ENCODE assay signal across 20 cellular contexts in the genomic region with DNA sequence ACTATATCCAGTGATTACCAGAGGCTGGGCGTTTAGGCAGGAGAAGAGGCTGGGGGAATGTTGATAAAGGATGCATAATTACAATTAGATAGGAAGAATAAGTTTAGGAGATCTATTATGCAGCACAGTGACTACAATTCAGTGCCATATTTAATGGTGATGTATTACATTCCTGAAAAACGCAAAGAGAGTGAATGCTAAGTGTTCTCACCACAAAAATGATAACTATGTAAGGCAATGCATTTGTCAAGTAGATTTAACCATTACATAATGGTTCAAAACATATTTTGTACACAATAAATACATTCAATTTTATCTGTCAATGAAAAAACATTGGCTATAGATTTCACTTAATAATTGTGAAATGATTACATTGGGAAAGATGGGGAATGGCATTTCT.
DNase-seq lines count a peak whose midpoint lies in the region; ATAC-seq and TF ChIP-seq lines count a peak whose summit lies in the region.
"Had no signal": no experiment of that assay in that cellular context is flagged by ENCODE, and none has a peak within 500 bp of the region (broad histone marks: within the 10 kb centered on the region; RNA-seq: fewer than 3 reads in every experiment).

No MANE protein-coding gene starts in this region.

- H3K27me3 Mint-ChIP-seq in HFFc6 (ENCODE audit: insufficient read depth), result peaks cover 2% of the 10 kb centered on the region; the same call in 1 of the 2 replicates
- H3K27me3 Mint-ChIP-seq: B cell; CD4-positive, CD25-positive, alpha-beta regulatory T cell had no signal

- peaks cover 45% of the 10 kb centered on the region for H3K4me1 Mint-ChIP-seq in HFFc6 (ENCODE audit: low read depth)
- H3K4me1 Mint-ChIP-seq: B cell; CD4-positive, CD25-positive, alpha-beta regulatory T cell had no signal

- H3K27ac ChIP-seq in foreskin keratinocyte, result no peak overlapping the region
- H3K27ac ChIP-seq: A549 had no signal

- H3K4me3 ChIP-seq in AG10803 (ENCODE audit: low read length) (no peak overlapping the region), cardiac fibroblast (replicated peaks in 1 of 2; ENCODE audit: low read depth in 2 of 2, low read length in 2 of 2) (no peak overlapping the region)
- H3K4me3 ChIP-seq: A549 had no signal

- peaks cover 3% of the 10 kb centered on the region for H3K4me1 ChIP-seq in foreskin keratinocyte
- H3K4me1 ChIP-seq: A549, Caco-2 had no signal

- H3K27me3 ChIP-seq in foreskin keratinocyte, result no peaks in the 10 kb centered on the region

- ATAC-seq in foreskin keratinocyte (no peak), GM19395 (IDR thresholded peaks at IDR 0.05; ENCODE audit: unreplicated experiment) (no peak), HG03432 (IDR thresholded peaks at IDR 0.05; ENCODE audit: unreplicated experiment) (no peak)
- ATAC-seq: A549, Right ventricle myocardium inferior had no signal

- H3K36me3 Mint-ChIP-seq in HFFc6 (ENCODE audit: low read depth), result no peaks in the 10 kb centered on the region; the same call in 1 of the 2 replicates
- H3K36me3 Mint-ChIP-seq: CD4-positive, CD25-positive, alpha-beta regulatory T cell had no signal

- H3K27ac Mint-ChIP-seq in HFFc6, result peak overlapping the region; percentile 55; the same call in 1 of the 2 replicates
- H3K27ac Mint-ChIP-seq: B cell; CD4-positive, CD25-positive, alpha-beta regulatory T cell; H9 had no signal

- H3K9me3 Mint-ChIP-seq in HFFc6, result peaks cover 5% of the 10 kb centered on the region; the same call in 1 of the 2 replicates

- DNase-seq in AG10803 (ENCODE audit: low read depth) (peak; percentile 74), HFFc6 (peak; percentile 57), cardiac fibroblast (ENCODE audit: low read depth in 2 of 2) (peak; percentile 24 to 67), foreskin keratinocyte (peak; percentile 12 to 59), AG08396 (ENCODE audit: low spot score) (no peak)
- DNase-seq in activated CD4-positive, alpha-beta T cell treated with anti-CD3 and anti-CD28 coated beads for 4 hours, result no peak
- DNase-seq: Caco-2; CD4-positive, CD25-positive, alpha-beta regulatory T cell; H9; KBM-7; NCI-H1092 treated with DMSO at 0.1 percent for 48 hours; NCI-H1694; NCI-H2107; NCI-H2227 treated with DMSO at 0.1 percent for 48 hours; NCI-H524 had no signal

- 0 out of 2 replicates have a peak overlapping the region, but pooled peaks have one; percentile 39 for H3K4me3 Mint-ChIP-seq in HFFc6
- H3K4me3 Mint-ChIP-seq: B cell; CD4-positive, CD25-positive, alpha-beta regulatory T cell; H9 had no signal

- TF ChIP-seq CTCF in AG10803 (conservative IDR thresholded peaks at IDR 0.05; ENCODE audit: low read length), result no peak
- TF ChIP-seq CTCF in HFFc6 (IDR thresholded peaks at IDR 0.05), result no peak
- TF ChIP-seq CTCF in cardiac fibroblast (IDR thresholded peaks at IDR 0.05; ENCODE audit: low read depth, low read length), result no peak
- no peak for TF ChIP-seq CTCF in foreskin keratinocyte (conservative IDR thresholded peaks at IDR 0.05)

Comparison
In these comparisons a context has a peak if more than half of its experiments do, and no peak if none do; other contexts are left out.
1. DNase-seq: peak in AG10803 (single experiment), HFFc6 (single experiment), cardiac fibroblast (2 of 2) and foreskin keratinocyte (2 of 2); none in AG08396 (single experiment) and activated CD4-positive, alpha-beta T cell treated with anti-CD3 and anti-CD28 coated beads for 4 hours (0 of 2).